In genomic region chr2:64859208-64860161, GRCh38 we compare ENCODE assay signal across 1 cellular context.
TF ChIP-seq lines count a peak whose summit lies in the region.

No MANE protein-coding gene starts in this region.

TF ChIP-seq in K562, 482 proteins besides CTCF, POLR2A, EP300 and RAD21 (continued from another document and continues in another):
- 0 out of 2 replicates have a peak, but pooled peaks have one; percentile 10 for TF ChIP-seq RERE (CRISPR knock-in tag; IDR thresholded peaks at IDR 0.05; ENCODE audit: borderline replicate concordance)
- TF ChIP-seq JUN (IDR thresholded peaks at IDR 0.05; ENCODE audit: borderline replicate concordance, low read depth, low read length): no peak
- TF ChIP-seq JUN (CRISPR knock-in tag; IDR thresholded peaks at IDR 0.05; ENCODE audit: borderline replicate concordance): no peak
- no peak for TF ChIP-seq CAMTA2 (CRISPR knock-in tag; conservative IDR thresholded peaks at IDR 0.05)
- no peak for TF ChIP-seq HMG20B (CRISPR knock-in tag; IDR thresholded peaks at IDR 0.05)
- peak; percentile 60; the same call in 1 of the 2 replicates for TF ChIP-seq MTA3 (IDR thresholded peaks at IDR 0.05; ENCODE audit: borderline replicate concordance)
- no peak for TF ChIP-seq TRIM28 (IDR thresholded peaks at IDR 0.05)
- no peak for TF ChIP-seq RUNX1 (IDR thresholded peaks at IDR 0.05; ENCODE audit: low read depth)
- peak; percentile 89; the same call in 1 of the 2 replicates for TF ChIP-seq ERF (CRISPR knock-in tag; IDR thresholded peaks at IDR 0.05)
- 0 out of 2 replicates have a peak, but pooled peaks have one; percentile 20 for TF ChIP-seq CBFA2T3 (IDR thresholded peaks at IDR 0.05)
- TF ChIP-seq SUPT5H (IDR thresholded peaks at IDR 0.05): peak; percentile 58; the same call in 1 of the 2 replicates
- TF ChIP-seq ZNF175 (CRISPR knock-in tag; IDR thresholded peaks at IDR 0.05; ENCODE audit: low read depth): 0 out of 2 replicates have a peak, but pooled peaks have one; percentile 48
- peak; percentile 90 for TF ChIP-seq CCNT2 (IDR thresholded peaks at IDR 0.05; ENCODE audit: borderline replicate concordance, extremely low read depth, insufficient read length, low read depth, low read length)
- no peak for TF ChIP-seq HDAC2 (IDR thresholded peaks at IDR 0.05)
- 0 out of 2 replicates have a peak, but pooled peaks have one; percentile 47 for TF ChIP-seq PHB (CRISPR knock-in tag; IDR thresholded peaks at IDR 0.05)
- no peak for TF ChIP-seq MCM5 (IDR thresholded peaks at IDR 0.05; ENCODE audit: low read depth)
- TF ChIP-seq ZNF274 (IDR thresholded peaks at IDR 0.05; ENCODE audit: borderline replicate concordance, low read depth, low read length): no peak
- no peak; the same call in 1 of the 2 replicates for TF ChIP-seq NR4A1 (CRISPR knock-in tag; IDR thresholded peaks at IDR 0.05)
- TF ChIP-seq NR4A1 (tag; IDR thresholded peaks at IDR 0.05): 0 out of 2 replicates have a peak, but pooled peaks have one; percentile 38
- no peak for TF ChIP-seq ZFPM2 (CRISPR knock-in tag; IDR thresholded peaks at IDR 0.05)
- no peak for TF ChIP-seq SRSF3 (IDR thresholded peaks at IDR 0.05; ENCODE audit: insufficient read depth, low read length)
- TF ChIP-seq MLX (CRISPR knock-in tag; conservative IDR thresholded peaks at IDR 0.05): no peak
- peak; percentile 87 for TF ChIP-seq POLR2G (IDR thresholded peaks at IDR 0.05; ENCODE audit: low read depth, low read length)
- TF ChIP-seq GTF3C2 (IDR thresholded peaks at IDR 0.05; ENCODE audit: borderline replicate concordance, extremely low read depth, insufficient read length): no peak
- no peak for TF ChIP-seq SAP30 (IDR thresholded peaks at IDR 0.05; ENCODE audit: borderline replicate concordance, insufficient read depth, low read depth, low read length, poor library complexity, severe bottlenecking)
- no peak for TF ChIP-seq KLF16 (IDR thresholded peaks at IDR 0.05)
- TF ChIP-seq MIER1 (IDR thresholded peaks at IDR 0.05; ENCODE audit: low read depth): no peak
- no peak for TF ChIP-seq CLOCK (CRISPR knock-in tag; IDR thresholded peaks at IDR 0.05; ENCODE audit: borderline replicate concordance)
- peak; percentile 59 for TF ChIP-seq CXXC5 (CRISPR knock-in tag; IDR thresholded peaks at IDR 0.05)
- TF ChIP-seq GTF2A2 (tag; IDR thresholded peaks at IDR 0.05): 0 out of 2 replicates have a peak, but pooled peaks have one; percentile 24
- no peak for TF ChIP-seq CHAMP1 (IDR thresholded peaks at IDR 0.05)
- peak; percentile 71; the same call in 1 of the 2 replicates for TF ChIP-seq PHF8 (IDR thresholded peaks at IDR 0.05; ENCODE audit: borderline replicate concordance, low read length)
- TF ChIP-seq SMARCE1 (IDR thresholded peaks at IDR 0.05): no peak
- no peak for TF ChIP-seq ZNF740 (CRISPR knock-in tag; IDR thresholded peaks at IDR 0.05)
- 0 out of 4 replicates have a peak, but pooled peaks of 1 of the 2 experiments have one; percentile 23 for TF ChIP-seq ZNF740 (tag; IDR thresholded peaks at IDR 0.05)
- 0 out of 2 replicates have a peak, but pooled peaks have one; percentile 60 for TF ChIP-seq ZBTB1 (CRISPR knock-in tag; IDR thresholded peaks at IDR 0.05; ENCODE audit: borderline replicate concordance, low read depth)
- peak; percentile 68 for TF ChIP-seq E2F3 (CRISPR knock-in tag; IDR thresholded peaks at IDR 0.05)
- TF ChIP-seq CTBP1 (IDR thresholded peaks at IDR 0.05; ENCODE audit: borderline replicate concordance): peak; percentile 77; the same call in 1 of the 2 replicates
- TF ChIP-seq ZNF165 (CRISPR knock-in tag; IDR thresholded peaks at IDR 0.05; ENCODE audit: borderline replicate concordance): no peak
- no peak for TF ChIP-seq GTF2F1 (IDR thresholded peaks at IDR 0.05; ENCODE audit: low read depth, low read length)
- TF ChIP-seq CREB3 (tag; conservative IDR thresholded peaks at IDR 0.05; ENCODE audit: low read depth): peak; percentile 63; the same call in 1 of the 2 replicates
